ENCODE assay signal across 16 cellular contexts in the genomic region with DNA sequence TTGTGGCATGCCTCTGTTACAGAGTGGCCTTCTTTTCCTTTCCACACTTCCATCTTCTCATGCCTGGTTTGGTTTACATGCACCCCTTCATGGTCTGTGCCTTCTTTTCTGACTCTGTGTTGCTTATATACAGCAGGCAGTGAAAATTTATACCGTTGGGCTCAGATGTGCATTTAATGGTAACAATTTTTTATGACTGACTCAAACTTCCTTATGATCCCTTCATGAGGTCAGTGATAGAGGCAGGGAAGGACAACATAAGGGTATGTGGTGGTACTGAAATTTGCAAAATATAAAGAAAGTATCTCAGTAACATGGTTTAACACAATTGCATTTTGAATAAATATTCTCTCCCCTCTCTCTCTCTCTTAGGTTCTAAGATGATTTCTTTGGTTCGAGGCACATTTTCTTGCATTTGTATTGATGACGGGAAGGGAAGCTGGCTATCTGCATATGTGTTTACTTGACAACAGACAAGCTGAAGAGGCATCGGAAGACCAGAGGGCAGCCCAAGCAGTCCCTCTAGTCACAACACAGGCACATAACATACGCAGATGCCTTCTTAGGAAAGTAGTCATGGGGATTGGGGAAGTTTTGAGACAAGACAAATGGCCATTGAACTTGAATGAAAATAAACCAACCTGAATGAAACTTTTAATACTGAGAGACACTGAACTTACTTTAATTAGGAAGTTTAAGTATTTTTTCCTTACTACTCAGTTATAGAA.
DNase-seq lines count a peak whose midpoint lies in the region; ATAC-seq and TF ChIP-seq lines count a peak whose summit lies in the region.
"Had no signal": no experiment of that assay in that cellular context is flagged by ENCODE, and none has a peak within 500 bp of the region (broad histone marks: within the 10 kb centered on the region; RNA-seq: fewer than 3 reads in every experiment).

No MANE protein-coding gene starts in this region.

- DNase-seq in cardiac muscle cell (ENCODE audit: low read depth in 1 of 2, low spot score in 1 of 2) (no peak), cardiac septum (ENCODE audit: low spot score) (no peak), esophagus muscularis mucosa (ENCODE audit: extremely low spot score) (peak; percentile 19), mesendoderm (peak; percentile 21), foreskin keratinocyte (no peak)
- no peak for DNase-seq in activated CD4-positive, alpha-beta T cell treated with anti-CD3 and anti-CD28 coated beads for 36 hours
- DNase-seq: AML-193; Caco-2; CD4-positive, alpha-beta T cell; IMR-90 had no signal

- CTCF ChIA-PET in activated CD4-positive, alpha-beta T cell treated with anti-CD3 and anti-CD28 coated beads for 36 hours (lab: Charles Lee), result interaction anchor here (0.6 kb wide), 2 partner anchors 11 to 24 kb away, joined by 3 read pairs; no protein-coding TSS in a partner anchor

- H2BK5ac ChIP-seq in mesendoderm (ENCODE audit: low read length), result no peak overlapping the region

- no peak for TF ChIP-seq EP300 in esophagus muscularis mucosa (IDR thresholded peaks at IDR 0.05)

- H3K79me1 ChIP-seq in mesendoderm (ENCODE audit: low read length), result no peaks in the 10 kb centered on the region

- H3K36me3 ChIP-seq in cardiac muscle cell, result no peaks in the 10 kb centered on the region
- no peaks in the 10 kb centered on the region for H3K36me3 ChIP-seq in esophagus muscularis mucosa
- H3K36me3 ChIP-seq in mesendoderm (ENCODE audit: control insufficient read depth, insufficient read depth, low read length), result no peaks in the 10 kb centered on the region
- H3K36me3 ChIP-seq: HAP-1 had no signal

- H4K8ac ChIP-seq in mesendoderm (ENCODE audit: low read depth, low read length), result no peak overlapping the region

- H3K4me1 Mint-ChIP-seq in activated CD4-positive, alpha-beta T cell treated with anti-CD3 and anti-CD28 coated beads for 36 hours, result peaks cover 22% of the 10 kb centered on the region

- intact Hi-C loops in cardiac septum (cut with DNase I) (no loop called here), esophagus muscularis mucosa (cut with DNase I) (no loop called here)
- intact Hi-C loops in activated CD4-positive, alpha-beta T cell treated with anti-CD3 and anti-CD28 coated beads for 36 hours (cut with DNase I, micrococcal nuclease), result no loop called here

- H3K23ac ChIP-seq in mesendoderm (ENCODE audit: low read length), result no peak overlapping the region

- no peaks in the 10 kb centered on the region for H3K79me2 ChIP-seq in mesendoderm (ENCODE audit: control insufficient read depth, insufficient read depth, low read length)

- H3K9me3 Mint-ChIP-seq in activated CD4-positive, alpha-beta T cell treated with anti-CD3 and anti-CD28 coated beads for 36 hours (ENCODE audit: low read depth), result no peaks in the 10 kb centered on the region
- H3K9me3 Mint-ChIP-seq: CD4-positive, alpha-beta T cell had no signal

- no peak overlapping the region for H3K4me2 ChIP-seq in mesendoderm (ENCODE audit: low read length)
- H3K4me2 ChIP-seq: A549 had no signal

- POLR2A ChIA-PET in activated CD4-positive, alpha-beta T cell treated with anti-CD3 and anti-CD28 coated beads for 36 hours (lab: Charles Lee), result no interaction called here

- H3K27me3 Mint-ChIP-seq in activated CD4-positive, alpha-beta T cell treated with anti-CD3 and anti-CD28 coated beads for 36 hours, result no peaks in the 10 kb centered on the region
- H3K27me3 Mint-ChIP-seq: CD4-positive, alpha-beta T cell had no signal

- TF ChIP-seq CTCF in cardiac muscle cell (IDR thresholded peaks at IDR 0.05; ENCODE audit: low read depth, low read length) (no peak), esophagus muscularis mucosa (IDR thresholded peaks at IDR 0.05) (no peak), foreskin keratinocyte (conservative IDR thresholded peaks at IDR 0.05) (no peak)

- ATAC-seq in foreskin keratinocyte (no peak), HG03571 (IDR thresholded peaks at IDR 0.05; ENCODE audit: unreplicated experiment) (no peak), HG02884 (IDR thresholded peaks at IDR 0.05; ENCODE audit: unreplicated experiment) (no peak)
- ATAC-seq in activated CD4-positive, alpha-beta T cell treated with anti-CD3 and anti-CD28 coated beads for 36 hours, result no peak
- ATAC-seq: A549 had no signal

- no peak for TF ChIP-seq POLR2A in esophagus muscularis mucosa (IDR thresholded peaks at IDR 0.05; ENCODE audit: low read depth)

- H3K4me3 ChIP-seq in cardiac muscle cell (no peak overlapping the region), esophagus muscularis mucosa (no peak overlapping the region), mesendoderm (ENCODE audit: low read length) (no peak overlapping the region)
- H3K4me3 ChIP-seq: A549, HAP-1 had no signal

- no peak overlapping the region for H3K4me3 Mint-ChIP-seq in activated CD4-positive, alpha-beta T cell treated with anti-CD3 and anti-CD28 coated beads for 36 hours
- H3K4me3 Mint-ChIP-seq: CD4-positive, alpha-beta T cell had no signal

- H4K5ac ChIP-seq in mesendoderm (ENCODE audit: low read length), result no peak overlapping the region

- no peak overlapping the region for H3K4ac ChIP-seq in mesendoderm (ENCODE audit: low read depth, low read length)

- H3K27ac ChIP-seq in cardiac muscle cell (peak overlapping the region; percentile 45), esophagus muscularis mucosa (replicated peaks in 1 of 4) (no peak overlapping the region), mesendoderm (ENCODE audit: low read depth, low read length) (no peak overlapping the region), foreskin keratinocyte (no peak overlapping the region)
- H3K27ac ChIP-seq: 22Rv1, A549, C4-2B had no signal

- H3K27ac Mint-ChIP-seq in activated CD4-positive, alpha-beta T cell treated with anti-CD3 and anti-CD28 coated beads for 36 hours, result no peak overlapping the region
- H3K27ac Mint-ChIP-seq: CD4-positive, alpha-beta T cell had no signal

- H3K27me3 ChIP-seq in cardiac muscle cell, result no peaks in the 10 kb centered on the region
- H3K27me3 ChIP-seq in esophagus muscularis mucosa, result peaks cover 0 to 8% (median 0%) of the 10 kb centered on the region in 4 donors
- H3K27me3 ChIP-seq in mesendoderm (ENCODE audit: insufficient read depth, low read length, poor library complexity), result no peaks in the 10 kb centered on the region
- peaks cover 15% of the 10 kb centered on the region for H3K27me3 ChIP-seq in foreskin keratinocyte

- 67% methylated on average over 5 of the region's 5 CpGs for WGBS in esophagus muscularis mucosa
- no CpG with 5 or more reads among the region's 5 CpGs for WGBS in mesendoderm (ENCODE audit: extremely low coverage, insufficient coverage, low lambda C conversion rate)

- H3K18ac ChIP-seq in mesendoderm (ENCODE audit: low read length), result no peak overlapping the region

- H3K56ac ChIP-seq in mesendoderm (ENCODE audit: low read length), result no peak overlapping the region

- H2AK5ac ChIP-seq in mesendoderm (ENCODE audit: low read length), result no peak overlapping the region

- no peaks in the 10 kb centered on the region for H3K36me3 Mint-ChIP-seq in activated CD4-positive, alpha-beta T cell treated with anti-CD3 and anti-CD28 coated beads for 36 hours (ENCODE audit: low read depth)

- H3K9ac ChIP-seq in mesendoderm (ENCODE audit: low read length), result no peak overlapping the region

- H3K9me3 ChIP-seq in cardiac muscle cell (ENCODE audit: low read depth) (no peaks in the 10 kb centered on the region), esophagus muscularis mucosa (no peaks in the 10 kb centered on the region)
- H3K9me3 ChIP-seq: A549, Caco-2, HAP-1 had no signal

- no peak overlapping the region for H2BK15ac ChIP-seq in mesendoderm (replicated peaks; ENCODE audit: low read depth)

- H3K4me1 ChIP-seq in cardiac muscle cell (ENCODE audit: low read depth), result peaks cover 61% of the 10 kb centered on the region
- no peaks in the 10 kb centered on the region for H3K4me1 ChIP-seq in esophagus muscularis mucosa
- H3K4me1 ChIP-seq in mesendoderm (ENCODE audit: control insufficient read depth, low read depth, low read length), result peaks cover 4% of the 10 kb centered on the region
- H3K4me1 ChIP-seq in foreskin keratinocyte, result no peaks in the 10 kb centered on the region
- H3K4me1 ChIP-seq: A549, Caco-2 had no signal

- no peak overlapping the region for H2BK120ac ChIP-seq in mesendoderm (ENCODE audit: low read depth, low read length)

Comparison
In these comparisons a context has a peak if more than half of its experiments do, and no peak if none do; other contexts are left out.
1. DNase-seq: peak in esophagus muscularis mucosa (single experiment) and mesendoderm (single experiment); none in cardiac muscle cell (0 of 2), cardiac septum (single experiment), foreskin keratinocyte (0 of 2) and activated CD4-positive, alpha-beta T cell treated with anti-CD3 and anti-CD28 coated beads for 36 hours (single experiment).